ENCODE assay signal across 9 cellular contexts in genomic region chr11:78290293-78291176, GRCh38.
A peak's percentile ranks its signal among the peaks of the same experiment; 100 is the strongest.
DNase-seq lines count a peak whose midpoint lies in the region; ATAC-seq, FAIRE-seq and TF ChIP-seq lines count a peak whose summit lies in the region.
"Had no signal": no experiment of that assay in that cellular context is flagged by ENCODE, and none has a peak within 500 bp of the region (broad histone marks: within the 10 kb centered on the region; RNA-seq: fewer than 3 reads in every experiment).

No MANE protein-coding gene starts in this region.

- ATAC-seq in pancreas, result peak in 3 of 4 donors; percentile 34 to 78 (median 76)
- ATAC-seq in GM18517 (IDR thresholded peaks at IDR 0.05; ENCODE audit: unreplicated experiment), result no peak
- no peak for ATAC-seq in HG03432 (IDR thresholded peaks at IDR 0.05; ENCODE audit: unreplicated experiment)
- no peak for ATAC-seq in HG03196 (IDR thresholded peaks at IDR 0.05; ENCODE audit: unreplicated experiment)

- DNase-seq in GM04503 (ENCODE audit: low read depth) (peak; percentile 35), NOMO-1 treated with DMSO at 0.1 percent for 48 hours (lab: John Stamatoyannopoulos, UW; ENCODE audit: unreplicated experiment) (peak; percentile 99), dedifferentiated amniotic fluid mesenchymal stem cell (ENCODE audit: extremely low spot score) (peak; percentile 20), pancreas (peak in 1 of 6 donors; percentile 20), NCI-H1048 (lab: John Stamatoyannopoulos, UW) (no peak)
- DNase-seq: SHP77 treated with DMSO at 0.1 percent for 48 hours had no signal

- H3K27ac ChIP-seq in pancreas, result peak overlapping the region in 1 of 4 donors; percentile 9

- no peaks in the 10 kb centered on the region for H3K36me3 ChIP-seq in pancreas

- H3K9me3 ChIP-seq in pancreas, result no peaks in the 10 kb centered on the region

- WGBS in pancreas, 2 donors, result 90 to 93% methylated on average over 6 of the region's 6 CpGs

- intact Hi-C loops in pancreas (cut with DNase I), result no loop called here

- H3K27me3 ChIP-seq in pancreas, result no peaks in the 10 kb centered on the region

- peaks cover 0 to 5% (median 0%) of the 10 kb centered on the region in 3 donors for H3K4me1 ChIP-seq in pancreas

- H3K4me3 ChIP-seq in pancreas, result no peak overlapping the region

- TF ChIP-seq CTCF in pancreas (IDR thresholded peaks at IDR 0.05), result no peak

- FAIRE-seq in pancreas (lab: Jason Lieb, UNC), result no peak

Comparison
In these comparisons a context has a peak if more than half of its experiments do, and no peak if none do; other contexts are left out.
1. ATAC-seq: peak in pancreas (3 of 4); none in GM18517 (single experiment), HG03432 (single experiment) and HG03196 (single experiment).